ENCODE assay signal across 17 cellular contexts in genomic region chr2:187511356-187512315, GRCh38. TPM values are rescaled to one million over a fixed set of nuclear protein-coding genes. Genes with fewer than 3 reads are reported as not detected.
A peak's percentile ranks its signal among the peaks of the same experiment; 100 is the strongest.
DNase-seq lines count a peak whose midpoint lies in the region; ATAC-seq and TF ChIP-seq lines count a peak whose summit lies in the region.
"Had no signal": no experiment of that assay in that cellular context is flagged by ENCODE, and none has a peak within 500 bp of the region (broad histone marks: within the 10 kb centered on the region; RNA-seq: fewer than 3 reads in every experiment).

No MANE protein-coding gene starts in this region.

- TF ChIP-seq CTCF in WTC11 (IDR thresholded peaks at IDR 0.05): no peak
- TF ChIP-seq CTCF in osteocyte (IDR thresholded peaks at IDR 0.05): no peak

- H3K4me3 Mint-ChIP-seq in WTC11 (peak overlapping the region; percentile 20), osteocyte (ENCODE audit: unreplicated experiment) (no peak overlapping the region)

- DNase-seq in WTC11 (ENCODE audit: low spot score) (no peak), osteocyte (ENCODE audit: extremely low spot score, unreplicated experiment) (no peak), H4 (ENCODE audit: low spot score) (no peak)
- no peak for DNase-seq in activated CD8-positive, alpha-beta memory T cell treated with anti-CD3 and anti-CD28 coated beads, Interleukin-2, amount 50 U/mL, for 4 hours
- DNase-seq: ACHN, C1 segment of cervical spinal cord, DND-41, NCI-H1048, NCI-H1436 treated with DMSO at 0.1 percent for 48 hours, NCI-H2029, NCI-H446 treated with DMSO at 0.1 percent for 48 hours had no signal

- POLR2A ChIA-PET in WTC11 (lab: Charles Lee): no interaction called here

- H3K4me1 ChIP-seq in HUES48 (ENCODE audit: control insufficient read depth, insufficient read depth, low read length) (peaks cover 27% of the 10 kb centered on the region), iPS-20b (ENCODE audit: insufficient read depth, low read length) (peaks cover 14% of the 10 kb centered on the region)

- H3K9me3 ChIP-seq in HUES48 (ENCODE audit: control insufficient read depth, insufficient read depth, low read length) (no peaks in the 10 kb centered on the region), iPS-20b (ENCODE audit: insufficient read depth, low read depth, low read length) (peaks cover 8% of the 10 kb centered on the region)

- H3K27ac Mint-ChIP-seq in WTC11: peak overlapping the region; percentile 85
- H3K27ac Mint-ChIP-seq in osteocyte (ENCODE audit: unreplicated experiment): peak overlapping the region; percentile 23

- H3K36me3 ChIP-seq in HUES48 (ENCODE audit: control insufficient read depth, insufficient read depth, low read length): no peaks in the 10 kb centered on the region
- H3K36me3 ChIP-seq in iPS-20b (ENCODE audit: insufficient read depth, low read depth, low read length): no peaks in the 10 kb centered on the region

- peaks cover 42% of the 10 kb centered on the region for H3K4me1 Mint-ChIP-seq in WTC11
- peaks cover 10% of the 10 kb centered on the region for H3K4me1 Mint-ChIP-seq in osteocyte (ENCODE audit: unreplicated experiment)

- H3K27me3 ChIP-seq in HUES48 (ENCODE audit: control insufficient read depth, insufficient read depth, low read length): no peaks in the 10 kb centered on the region
- H3K27me3 ChIP-seq in iPS-20b (ENCODE audit: insufficient read depth, low read length): no peaks in the 10 kb centered on the region

- H3K27me3 Mint-ChIP-seq in WTC11 (ENCODE audit: low read depth): peaks cover 3% of the 10 kb centered on the region; the same call in 1 of the 2 replicates
- H3K27me3 Mint-ChIP-seq in osteocyte (ENCODE audit: unreplicated experiment): no peaks in the 10 kb centered on the region

- ATAC-seq in WTC11: no peak
- no peak for ATAC-seq in GM18870 (IDR thresholded peaks at IDR 0.05; ENCODE audit: unreplicated experiment)
- ATAC-seq: HCT116, Right ventricle myocardium inferior had no signal

- H3K4me3 ChIP-seq in HUES48 (ENCODE audit: low read depth, low read length) (peak overlapping the region; percentile 27; the same call in 1 of the 2 replicates), iPS-20b (ENCODE audit: low read length) (peak overlapping the region; percentile 23)

- H3K27ac ChIP-seq in HUES48 (ENCODE audit: low read depth, low read length) (peak overlapping the region; percentile 80), iPS-20b (ENCODE audit: low read length) (no peak overlapping the region)
- H3K27ac ChIP-seq: KMS-11 had no signal

- peaks cover 27% of the 10 kb centered on the region for H3K36me3 Mint-ChIP-seq in WTC11
- peaks cover 54% of the 10 kb centered on the region for H3K36me3 Mint-ChIP-seq in osteocyte (ENCODE audit: unreplicated experiment)

- no peak overlapping the region for H3K9ac ChIP-seq in HUES48 (ENCODE audit: low read depth, low read length)
- no peak overlapping the region for H3K9ac ChIP-seq in iPS-20b (ENCODE audit: low read depth, low read length)
- H3K9ac ChIP-seq: KMS-11 had no signal

- CTCF ChIA-PET in WTC11 (lab: Charles Lee): interaction anchor here (1.2 to 1.6 kb wide), 2 partner anchors 12 to 64 kb away, joined by 4 to 12 read pairs; no protein-coding TSS in a partner anchor

- H3K9me3 Mint-ChIP-seq in WTC11 (peaks cover 26% of the 10 kb centered on the region), osteocyte (ENCODE audit: unreplicated experiment) (peaks cover 39% of the 10 kb centered on the region)

TF ChIP-seq in WTC11, 78 proteins besides CTCF, POLR2A, EP300 and RAD21:
- TF ChIP-seq ERG (CRISPR knock-in tag; IDR thresholded peaks at IDR 0.05): no peak
- TF ChIP-seq RELA (CRISPR knock-in tag; IDR thresholded peaks at IDR 0.05; ENCODE audit: borderline replicate concordance): no peak

RNA-seq across cellular contexts. Expression of gene TFPI, which starts 42.6 kb away (rescaled TPM):
- total RNA-seq in WTC11 (2021) (8.4 to 10.2 TPM (median 8.9 TPM) in 3 replicates), osteocyte (325 and 334 TPM in 2 replicates)
- 61.7 and 90.7 TPM in 2 replicates for total RNA-seq in H4 (2014; rRNA removed; shearing (Covaris generic))
